In the genomic region with DNA sequence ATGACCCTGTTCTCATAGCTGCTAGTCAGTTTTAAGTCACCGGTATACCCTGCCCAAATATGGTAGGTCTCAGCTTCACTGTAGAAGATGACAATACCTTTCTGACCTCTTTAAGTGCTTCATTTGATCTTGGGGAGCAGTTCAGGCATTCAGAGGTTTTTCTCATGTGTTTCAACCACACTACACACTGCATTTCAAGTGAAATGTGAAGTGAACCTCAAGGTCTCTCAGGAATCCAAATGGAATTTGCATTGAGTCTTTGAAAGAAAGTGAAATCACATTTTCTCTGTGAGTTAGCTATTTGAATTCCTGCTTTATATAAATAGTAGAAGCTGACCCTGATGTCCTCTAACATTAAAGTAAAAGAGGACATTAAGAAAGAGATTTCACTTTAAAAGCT, we compare ENCODE assay signal across 1 cellular context.
TF ChIP-seq lines count a peak whose summit lies in the region.

No MANE protein-coding gene starts in this region.

TF ChIP-seq in H1, 55 proteins besides CTCF, POLR2A, EP300 and RAD21:
- TF ChIP-seq, protein P1, sequence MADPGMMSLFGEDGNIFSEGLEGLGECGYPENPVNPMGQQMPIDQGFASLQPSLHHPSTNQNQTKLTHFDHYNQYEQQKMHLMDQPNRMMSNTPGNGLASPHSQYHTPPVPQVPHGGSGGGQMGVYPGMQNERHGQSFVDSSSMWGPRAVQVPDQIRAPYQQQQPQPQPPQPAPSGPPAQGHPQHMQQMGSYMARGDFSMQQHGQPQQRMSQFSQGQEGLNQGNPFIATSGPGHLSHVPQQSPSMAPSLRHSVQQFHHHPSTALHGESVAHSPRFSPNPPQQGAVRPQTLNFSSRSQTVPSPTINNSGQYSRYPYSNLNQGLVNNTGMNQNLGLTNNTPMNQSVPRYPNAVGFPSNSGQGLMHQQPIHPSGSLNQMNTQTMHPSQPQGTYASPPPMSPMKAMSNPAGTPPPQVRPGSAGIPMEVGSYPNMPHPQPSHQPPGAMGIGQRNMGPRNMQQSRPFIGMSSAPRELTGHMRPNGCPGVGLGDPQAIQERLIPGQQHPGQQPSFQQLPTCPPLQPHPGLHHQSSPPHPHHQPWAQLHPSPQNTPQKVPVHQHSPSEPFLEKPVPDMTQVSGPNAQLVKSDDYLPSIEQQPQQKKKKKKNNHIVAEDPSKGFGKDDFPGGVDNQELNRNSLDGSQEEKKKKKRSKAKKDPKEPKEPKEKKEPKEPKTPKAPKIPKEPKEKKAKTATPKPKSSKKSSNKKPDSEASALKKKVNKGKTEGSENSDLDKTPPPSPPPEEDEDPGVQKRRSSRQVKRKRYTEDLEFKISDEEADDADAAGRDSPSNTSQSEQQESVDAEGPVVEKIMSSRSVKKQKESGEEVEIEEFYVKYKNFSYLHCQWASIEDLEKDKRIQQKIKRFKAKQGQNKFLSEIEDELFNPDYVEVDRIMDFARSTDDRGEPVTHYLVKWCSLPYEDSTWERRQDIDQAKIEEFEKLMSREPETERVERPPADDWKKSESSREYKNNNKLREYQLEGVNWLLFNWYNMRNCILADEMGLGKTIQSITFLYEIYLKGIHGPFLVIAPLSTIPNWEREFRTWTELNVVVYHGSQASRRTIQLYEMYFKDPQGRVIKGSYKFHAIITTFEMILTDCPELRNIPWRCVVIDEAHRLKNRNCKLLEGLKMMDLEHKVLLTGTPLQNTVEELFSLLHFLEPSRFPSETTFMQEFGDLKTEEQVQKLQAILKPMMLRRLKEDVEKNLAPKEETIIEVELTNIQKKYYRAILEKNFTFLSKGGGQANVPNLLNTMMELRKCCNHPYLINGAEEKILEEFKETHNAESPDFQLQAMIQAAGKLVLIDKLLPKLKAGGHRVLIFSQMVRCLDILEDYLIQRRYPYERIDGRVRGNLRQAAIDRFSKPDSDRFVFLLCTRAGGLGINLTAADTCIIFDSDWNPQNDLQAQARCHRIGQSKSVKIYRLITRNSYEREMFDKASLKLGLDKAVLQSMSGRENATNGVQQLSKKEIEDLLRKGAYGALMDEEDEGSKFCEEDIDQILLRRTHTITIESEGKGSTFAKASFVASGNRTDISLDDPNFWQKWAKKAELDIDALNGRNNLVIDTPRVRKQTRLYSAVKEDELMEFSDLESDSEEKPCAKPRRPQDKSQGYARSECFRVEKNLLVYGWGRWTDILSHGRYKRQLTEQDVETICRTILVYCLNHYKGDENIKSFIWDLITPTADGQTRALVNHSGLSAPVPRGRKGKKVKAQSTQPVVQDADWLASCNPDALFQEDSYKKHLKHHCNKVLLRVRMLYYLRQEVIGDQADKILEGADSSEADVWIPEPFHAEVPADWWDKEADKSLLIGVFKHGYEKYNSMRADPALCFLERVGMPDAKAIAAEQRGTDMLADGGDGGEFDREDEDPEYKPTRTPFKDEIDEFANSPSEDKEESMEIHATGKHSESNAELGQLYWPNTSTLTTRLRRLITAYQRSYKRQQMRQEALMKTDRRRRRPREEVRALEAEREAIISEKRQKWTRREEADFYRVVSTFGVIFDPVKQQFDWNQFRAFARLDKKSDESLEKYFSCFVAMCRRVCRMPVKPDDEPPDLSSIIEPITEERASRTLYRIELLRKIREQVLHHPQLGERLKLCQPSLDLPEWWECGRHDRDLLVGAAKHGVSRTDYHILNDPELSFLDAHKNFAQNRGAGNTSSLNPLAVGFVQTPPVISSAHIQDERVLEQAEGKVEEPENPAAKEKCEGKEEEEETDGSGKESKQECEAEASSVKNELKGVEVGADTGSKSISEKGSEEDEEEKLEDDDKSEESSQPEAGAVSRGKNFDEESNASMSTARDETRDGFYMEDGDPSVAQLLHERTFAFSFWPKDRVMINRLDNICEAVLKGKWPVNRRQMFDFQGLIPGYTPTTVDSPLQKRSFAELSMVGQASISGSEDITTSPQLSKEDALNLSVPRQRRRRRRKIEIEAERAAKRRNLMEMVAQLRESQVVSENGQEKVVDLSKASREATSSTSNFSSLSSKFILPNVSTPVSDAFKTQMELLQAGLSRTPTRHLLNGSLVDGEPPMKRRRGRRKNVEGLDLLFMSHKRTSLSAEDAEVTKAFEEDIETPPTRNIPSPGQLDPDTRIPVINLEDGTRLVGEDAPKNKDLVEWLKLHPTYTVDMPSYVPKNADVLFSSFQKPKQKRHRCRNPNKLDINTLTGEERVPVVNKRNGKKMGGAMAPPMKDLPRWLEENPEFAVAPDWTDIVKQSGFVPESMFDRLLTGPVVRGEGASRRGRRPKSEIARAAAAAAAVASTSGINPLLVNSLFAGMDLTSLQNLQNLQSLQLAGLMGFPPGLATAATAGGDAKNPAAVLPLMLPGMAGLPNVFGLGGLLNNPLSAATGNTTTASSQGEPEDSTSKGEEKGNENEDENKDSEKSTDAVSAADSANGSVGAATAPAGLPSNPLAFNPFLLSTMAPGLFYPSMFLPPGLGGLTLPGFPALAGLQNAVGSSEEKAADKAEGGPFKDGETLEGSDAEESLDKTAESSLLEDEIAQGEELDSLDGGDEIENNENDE (IDR thresholded peaks at IDR 0.05; ENCODE audit: insufficient replicate concordance, low read length) = no peak
- TF ChIP-seq FOSL1 (IDR thresholded peaks at IDR 0.05; ENCODE audit: insufficient read depth, low read depth, low read length) = no peak
- peak; percentile 58; the same call in 1 of the 2 replicates for TF ChIP-seq SRF (IDR thresholded peaks at IDR 0.05; ENCODE audit: low read depth, low read length)
- no peak for TF ChIP-seq HDAC6 (IDR thresholded peaks at IDR 0.05; ENCODE audit: low read depth, low read length)
- TF ChIP-seq KDM1A (IDR thresholded peaks at IDR 0.05; ENCODE audit: borderline replicate concordance, low read length) = no peak
- TF ChIP-seq BACH1 (IDR thresholded peaks at IDR 0.05; ENCODE audit: low read length) = no peak
- no peak for TF ChIP-seq CBX8 (IDR thresholded peaks at IDR 0.05; ENCODE audit: borderline replicate concordance, low read depth, low read length)
- TF ChIP-seq SUZ12 (IDR thresholded peaks at IDR 0.05; ENCODE audit: low read length) = no peak
